8 cellular contexts compared by ENCODE assay signal in the genomic region with DNA sequence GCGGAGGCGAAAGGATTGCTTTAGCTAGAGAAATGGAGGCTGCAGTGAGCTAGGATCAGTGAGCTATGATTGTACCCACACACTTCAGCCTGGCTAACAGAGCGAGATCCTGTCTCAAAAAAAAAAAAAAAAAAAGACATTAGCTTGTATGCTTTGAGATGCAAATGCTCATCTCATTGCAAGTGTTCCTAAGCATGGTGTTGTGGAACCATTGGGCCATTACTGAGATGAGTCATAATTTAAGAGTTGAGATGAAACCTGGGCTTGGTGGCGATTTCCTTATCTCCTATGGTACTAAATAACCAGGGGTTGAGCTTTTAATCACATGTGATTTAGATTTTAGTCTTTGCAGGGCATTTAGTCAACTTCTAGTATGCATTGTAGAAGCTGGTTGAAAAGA. TPM values are rescaled to one million over a fixed set of nuclear protein-coding genes. Genes with fewer than 3 reads are reported as not detected.
DNase-seq lines count a peak whose midpoint lies in the region; ATAC-seq and TF ChIP-seq lines count a peak whose summit lies in the region.

No MANE protein-coding gene starts in this region.

- no peak overlapping the region for H3K23ac ChIP-seq in H9 (ENCODE audit: insufficient read length, low read depth, low read length)

- no peak overlapping the region for H4K91ac ChIP-seq in H9 (ENCODE audit: insufficient read length, low read depth, low read length)

- no peak overlapping the region for H2BK5ac ChIP-seq in H9 (ENCODE audit: insufficient read length, low read length)

- TF ChIP-seq CTCF in H9 (conservative IDR thresholded peaks at IDR 0.05) (no peak), OCI-LY3 (IDR thresholded peaks at IDR 0.05; ENCODE audit: low read depth, low read length) (no peak)

- H3K4ac ChIP-seq in H9 (ENCODE audit: low read depth, low read length) = no peak overlapping the region

- H3K9me3 Mint-ChIP-seq in H9 = no peaks in the 10 kb centered on the region; a peak in 1 of 5 replicates
- no peaks in the 10 kb centered on the region for H3K9me3 Mint-ChIP-seq in naive thymus-derived CD4-positive, alpha-beta T cell

- peak overlapping the region; percentile 11 to 50; a peak in 3 of 5 replicates for H3K4me3 Mint-ChIP-seq in H9
- H3K4me3 Mint-ChIP-seq in naive thymus-derived CD4-positive, alpha-beta T cell = peak overlapping the region; percentile 52 to 100 (median 95)

- DNase-seq in H9 = no peak
- DNase-seq in naive thymus-derived CD4-positive, alpha-beta T cell = no peak
- DNase-seq in NCI-H1092 (lab: John Stamatoyannopoulos, UW) = no peak
- DNase-seq in SHP77 treated with DMSO at 0.1 percent for 48 hours (lab: John Stamatoyannopoulos, UW) = no peak
- no peak for DNase-seq in stimulated activated CD4-positive, alpha-beta T cell treated with anti-CD3 and anti-CD28 coated beads, Interleukin-4, amount 100 ng/mL, for 1 hour

- no peak overlapping the region for H3T11ph ChIP-seq in H9 (ENCODE audit: low read length)

- H2BK15ac ChIP-seq in H9 (ENCODE audit: low read depth, low read length) = no peak overlapping the region

- TF ChIP-seq POLR2A in GM18505 (IDR thresholded peaks at IDR 0.05; ENCODE audit: borderline replicate concordance, extremely low read depth, insufficient read depth, insufficient read length) = no peak

- H3K9me3 ChIP-seq in H9 (ENCODE audit: control insufficient read depth, low read depth, low read length) = no peaks in the 10 kb centered on the region
- H3K9me3 ChIP-seq in OCI-LY3 (ENCODE audit: insufficient read depth, low read length) = no peaks in the 10 kb centered on the region
- H3K9me3 ChIP-seq in naive thymus-derived CD4-positive, alpha-beta T cell (ENCODE audit: control insufficient read depth in 2 of 3, low read length in 3 of 3) = no peaks in the 10 kb centered on the region

- H3K27me3 ChIP-seq in H9 (ENCODE audit: insufficient read depth, low read length) = no peaks in the 10 kb centered on the region
- H3K27me3 ChIP-seq in OCI-LY3 (ENCODE audit: low read depth, low read length) = no peaks in the 10 kb centered on the region
- H3K27me3 ChIP-seq in naive thymus-derived CD4-positive, alpha-beta T cell (ENCODE audit: control insufficient read depth in 2 of 2, insufficient read depth in 2 of 2, low read length in 2 of 2) = no peaks in the 10 kb centered on the region

- H3K36me3 ChIP-seq in OCI-LY3 (replicated peaks; ENCODE audit: low read depth, low read length) = peaks cover 10% of the 10 kb centered on the region
- H3K36me3 ChIP-seq in naive thymus-derived CD4-positive, alpha-beta T cell (ENCODE audit: control insufficient read depth in 2 of 3, insufficient read depth in 3 of 3, low read length in 3 of 3) = peaks cover 0 to 6% (median 0%) of the 10 kb centered on the region in 3 experiments

- H3K4me1 Mint-ChIP-seq in H9 = peaks cover 20 to 27% of the 10 kb centered on the region in 2 experiments
- H3K4me1 Mint-ChIP-seq in naive thymus-derived CD4-positive, alpha-beta T cell = peaks cover 38 to 75% (median 62%) of the 10 kb centered on the region in 7 donors

- no peak overlapping the region for H3K14ac ChIP-seq in H9 (ENCODE audit: insufficient read depth, low read length)

- H3K23me2 ChIP-seq in H9 (ENCODE audit: insufficient read length, low read depth, low read length, poor library complexity, severe bottlenecking) = peaks cover 11% of the 10 kb centered on the region

- no peak overlapping the region for H3K56ac ChIP-seq in H9 (ENCODE audit: insufficient read length, low read depth, low read length)

- peak overlapping the region in 1 of 3 experiments; percentile 49; a peak in 2 of 7 replicates for H3K27ac Mint-ChIP-seq in H9
- peak overlapping the region in 1 of 9 donors; percentile 90 for H3K27ac Mint-ChIP-seq in naive thymus-derived CD4-positive, alpha-beta T cell

- peaks cover 0 to 6% (median 4%) of the 10 kb centered on the region in 3 experiments; a peak in 3 of 7 replicates for H3K36me3 Mint-ChIP-seq in H9 (ENCODE audit: insufficient read depth in 1 of 3, low read depth in 3 of 3)
- peaks cover 11 to 18% (median 15%) of the 10 kb centered on the region in 5 donors for H3K36me3 Mint-ChIP-seq in naive thymus-derived CD4-positive, alpha-beta T cell

- POLR2A ChIA-PET in naive thymus-derived CD4-positive, alpha-beta T cell (lab: Charles Lee) = interaction anchor here (0.6 to 2.1 kb wide), 3 partner anchors 31 to 218 kb away, joined by 3 to 8 read pairs (median 3); partner anchors contain the start of genes PJVK and PRKRA

- ATAC-seq in GM18505 (IDR thresholded peaks at IDR 0.05; ENCODE audit: unreplicated experiment) = peak; percentile 26
- no peak for ATAC-seq in naive thymus-derived CD4-positive, alpha-beta T cell
- ATAC-seq in HG02623 (IDR thresholded peaks at IDR 0.05; ENCODE audit: unreplicated experiment) = no peak

- H3K79me2 ChIP-seq in H9 (ENCODE audit: insufficient read depth, low read length) = peaks cover 3% of the 10 kb centered on the region; the same call in 1 of the 2 replicates
- H3K79me2 ChIP-seq in OCI-LY3 (ENCODE audit: low read length) = peaks cover 53% of the 10 kb centered on the region

- H2AK5ac ChIP-seq in H9 (ENCODE audit: insufficient read length, low read length) = no peak overlapping the region

- H2BK120ac ChIP-seq in H9 (ENCODE audit: low read depth, low read length, poor library complexity, severe bottlenecking) = no peak overlapping the region

- H3K4me2 ChIP-seq in H9 (ENCODE audit: insufficient read depth, insufficient read length, low read length) (no peak overlapping the region), OCI-LY3 (ENCODE audit: low read length) (peak overlapping the region; percentile 91)

- intact Hi-C loops in naive thymus-derived CD4-positive, alpha-beta T cell (cut with micrococcal nuclease) = loop anchor here in 1 of 2 donors (5.0 kb wide), 1 partner anchor 370 kb away; the partner anchor contains the start of gene RBM45

- H3K9ac ChIP-seq in H9 (ENCODE audit: extremely low read depth, insufficient read length, low read length) = no peak overlapping the region
- no peak overlapping the region for H3K9ac ChIP-seq in OCI-LY3 (ENCODE audit: low read length)

- no peak overlapping the region for H4K8ac ChIP-seq in H9 (replicated peaks; ENCODE audit: insufficient read length, low read depth, low read length)

- H3K79me1 ChIP-seq in H9 (ENCODE audit: insufficient read depth, low read depth, low read length, poor library complexity, severe bottlenecking) = peaks cover 3% of the 10 kb centered on the region

- H2BK20ac ChIP-seq in H9 (ENCODE audit: low read depth, low read length, poor library complexity, severe bottlenecking) = no peak overlapping the region

- H3K4me3 ChIP-seq in OCI-LY3 (ENCODE audit: low read length) = peak overlapping the region; percentile 97
- H3K4me3 ChIP-seq in naive thymus-derived CD4-positive, alpha-beta T cell (ENCODE audit: low read length) = peak overlapping the region; percentile 10

- no peak overlapping the region for H3K18ac ChIP-seq in H9 (ENCODE audit: insufficient read length, low read depth, low read length)

- no peak overlapping the region for H2BK12ac ChIP-seq in H9 (ENCODE audit: insufficient read length, low read depth, low read length)

- H2AFZ ChIP-seq in H9 (ENCODE audit: low read length) = no peak overlapping the region
- no peak overlapping the region for H2AFZ ChIP-seq in OCI-LY3 (ENCODE audit: low read depth, low read length)

- H3K27ac ChIP-seq in H9 (ENCODE audit: insufficient read length, low read depth, low read length) = no peak overlapping the region
- H3K27ac ChIP-seq in OCI-LY3 (ENCODE audit: low read length) = peak overlapping the region; percentile 6; the same call in 1 of the 2 replicates
- no peak overlapping the region for H3K27ac ChIP-seq in naive thymus-derived CD4-positive, alpha-beta T cell (ENCODE audit: low read depth, low read length)

- H4K5ac ChIP-seq in H9 (ENCODE audit: insufficient read length, low read depth, low read length) = no peak overlapping the region

- no peaks in the 10 kb centered on the region; the same call in 1 of the 2 replicates for H3K27me3 Mint-ChIP-seq in H9 (ENCODE audit: low read depth)
- no peaks in the 10 kb centered on the region for H3K27me3 Mint-ChIP-seq in naive thymus-derived CD4-positive, alpha-beta T cell

- no CpG with 5 or more reads among the region's 4 CpGs for WGBS in H9 (ENCODE audit: extremely low coverage, insufficient read length, low lambda C conversion rate)

- peaks cover 3% of the 10 kb centered on the region; the same call in 1 of the 2 replicates for H3K4me1 ChIP-seq in H9 (ENCODE audit: insufficient read depth, low read length)
- H3K4me1 ChIP-seq in OCI-LY3 (ENCODE audit: low read length) = peaks cover 29% of the 10 kb centered on the region
- peaks cover 22 to 28% of the 10 kb centered on the region in 2 donors for H3K4me1 ChIP-seq in naive thymus-derived CD4-positive, alpha-beta T cell (ENCODE audit: control insufficient read depth in 2 of 2, insufficient read depth in 2 of 2, low read length in 2 of 2)

- CTCF ChIA-PET in naive thymus-derived CD4-positive, alpha-beta T cell (lab: Charles Lee) = interaction anchor here (0.9 to 1.4 kb wide), 3 partner anchors 9 to 42 kb away, joined by 3 to 4 read pairs (median 3); partner anchors contain the start of genes PJVK and PRKRA

- H4K20me1 ChIP-seq in H9 (ENCODE audit: control insufficient read depth, insufficient read depth, insufficient read length) (no peaks in the 10 kb centered on the region), OCI-LY3 (ENCODE audit: insufficient read depth, low read length) (peaks cover 32% of the 10 kb centered on the region)

RNA-seq across cellular contexts. Expression of gene PLEKHA3, which starts 2.2 kb away (rescaled TPM):
- 23.5 and 25.9 TPM in 2 replicates for total RNA-seq in H9 (2021)
- 10 to 100 TPM; 21.6 to 33.7 (median 30.2) TPM for total RNA-seq in naive thymus-derived CD4-positive, alpha-beta T cell
- 10 to 100 TPM; 25.3 to 26.4 TPM for polyA plus RNA-seq in naive thymus-derived CD4-positive, alpha-beta T cell

RNA-seq across cellular contexts. Expression of gene FKBP7, which starts 4.0 kb away (rescaled TPM):
- total RNA-seq in H9 (2021) = 4.5 and 4.8 TPM in 2 replicates
- 1 to 10 TPM in 4 of 5 experiments, under 1 TPM in 1; 0.64 to 2.7 (median 1.9) TPM for total RNA-seq in naive thymus-derived CD4-positive, alpha-beta T cell
- polyA plus RNA-seq in naive thymus-derived CD4-positive, alpha-beta T cell = 1 to 10 TPM; 2.7 to 4.6 TPM

RNA-seq across cellular contexts. Expression of gene PJVK, which starts 31.3 kb away (rescaled TPM):
- 4.0 and 4.7 TPM in 2 replicates for total RNA-seq in H9 (2021)
- 1 to 10 TPM; 2.1 to 6.3 (median 3.8) TPM for total RNA-seq in naive thymus-derived CD4-positive, alpha-beta T cell
- polyA plus RNA-seq in naive thymus-derived CD4-positive, alpha-beta T cell = under 1 TPM; 0.44 to 0.45 TPM

RNA-seq across cellular contexts. Expression of gene PRKRA, which starts 31.5 kb away (rescaled TPM):
- 60.1 and 61.5 TPM in 2 replicates for total RNA-seq in H9 (2021)
- 100 to 1,000 TPM in 1 of 5 experiments, 10 to 100 TPM in 4; 40.8 to 113 (median 59.4) TPM for total RNA-seq in naive thymus-derived CD4-positive, alpha-beta T cell
- 10 to 100 TPM; 57.8 to 65.9 TPM for polyA plus RNA-seq in naive thymus-derived CD4-positive, alpha-beta T cell
